Comparison of ENCODE assay signal across 20 cellular contexts in the genomic region with DNA sequence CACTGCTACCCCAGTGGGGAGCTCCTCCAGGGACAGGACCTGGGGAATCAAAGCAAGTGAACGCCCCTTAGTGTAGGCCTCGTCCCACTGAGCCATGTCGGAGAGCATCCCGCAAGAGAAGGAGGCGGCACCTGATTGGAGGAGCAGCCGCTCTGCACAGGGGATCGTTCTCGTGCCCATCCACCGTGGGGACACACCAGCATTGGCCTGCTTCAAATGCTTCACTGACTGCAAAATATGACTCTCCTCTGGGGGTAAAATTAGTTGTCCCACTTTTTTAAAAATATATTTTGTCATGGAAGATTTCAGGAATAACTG.
DNase-seq lines count a peak whose midpoint lies in the region; ATAC-seq and TF ChIP-seq lines count a peak whose summit lies in the region.
"Had no signal": no experiment of that assay in that cellular context is flagged by ENCODE, and none has a peak within 500 bp of the region (broad histone marks: within the 10 kb centered on the region; RNA-seq: fewer than 3 reads in every experiment).

No MANE protein-coding gene starts in this region.

- no peak overlapping the region for H3K27ac Mint-ChIP-seq in T-helper 17 cell

- H3K36me3 Mint-ChIP-seq in T-helper 17 cell (ENCODE audit: low read depth) = peaks cover 6% of the 10 kb centered on the region

- H4K20me1 ChIP-seq in BLaER1 treated with 17β-estradiol and CSF1 and Interleukin-3, amounts not matched to agents 10 nM and 100 nM = no peaks in the 10 kb centered on the region
- no peaks in the 10 kb centered on the region for H4K20me1 ChIP-seq in osteoblast (ENCODE audit: insufficient read depth, low read length)

- H3K79me2 ChIP-seq in osteoblast (ENCODE audit: insufficient read depth, low read length) = no peaks in the 10 kb centered on the region

- no peak overlapping the region for H3K4me3 Mint-ChIP-seq in T-helper 17 cell
- H3K4me3 Mint-ChIP-seq: CD4-positive, CD25-positive, alpha-beta regulatory T cell; CD8-positive, alpha-beta memory T cell had no signal

- peak overlapping the region in 2 of 11 experiments; percentile 2 to 37; a peak in 1 of 22 replicates for H3K27ac ChIP-seq in BLaER1 treated with 17β-estradiol and CSF1 and Interleukin-3, amounts not matched to agents 10 nM and 100 nM
- H3K27ac ChIP-seq in lower lobe of right lung (no peak overlapping the region), osteoblast (ENCODE audit: low read depth, low read length) (no peak overlapping the region)
- H3K27ac ChIP-seq: A549, C4-2B, GM23248 had no signal

- no peak overlapping the region for H3K9ac ChIP-seq in BLaER1 treated with 17β-estradiol and CSF1 and Interleukin-3, amounts not matched to agents 10 nM and 100 nM
- H3K9ac ChIP-seq: GM23248 had no signal

- no peak for TF ChIP-seq CTCF in lower lobe of right lung (IDR thresholded peaks at IDR 0.05)
- no peak for TF ChIP-seq CTCF in osteoblast (IDR thresholded peaks at IDR 0.05; ENCODE audit: extremely low read depth, low read depth, low read length)

- H3K36me3 ChIP-seq in BLaER1 treated with 17β-estradiol and CSF1 and Interleukin-3, amounts not matched to agents 10 nM and 100 nM = no peaks in the 10 kb centered on the region
- H3K36me3 ChIP-seq in lower lobe of right lung (peaks cover 16% of the 10 kb centered on the region), osteoblast (ENCODE audit: insufficient read depth, low read length) (no peaks in the 10 kb centered on the region)

- H3K4me1 Mint-ChIP-seq in T-helper 17 cell = peaks cover 4% of the 10 kb centered on the region
- H3K4me1 Mint-ChIP-seq: CD8-positive, alpha-beta memory T cell had no signal

- H3K27me3 ChIP-seq in BLaER1 treated with 17β-estradiol and CSF1 and Interleukin-3, amounts not matched to agents 10 nM and 100 nM = no peaks in the 10 kb centered on the region
- H3K27me3 ChIP-seq in lower lobe of right lung (ENCODE audit: low read depth) (no peaks in the 10 kb centered on the region), osteoblast (ENCODE audit: insufficient read depth, low read length) (peaks cover 3% of the 10 kb centered on the region)
- H3K27me3 ChIP-seq: BE2C had no signal

- H2AFZ ChIP-seq in osteoblast (ENCODE audit: low read length) = no peak overlapping the region
- H2AFZ ChIP-seq: GM23248 had no signal

- H3K4me2 ChIP-seq in BLaER1 treated with 17β-estradiol and CSF1 and Interleukin-3, amounts not matched to agents 10 nM and 100 nM = peak overlapping the region; percentile 40 to 78 (median 57)
- no peak overlapping the region for H3K4me2 ChIP-seq in osteoblast (ENCODE audit: insufficient read depth, low read length)
- H3K4me2 ChIP-seq: A549 had no signal

- H3K4me1 ChIP-seq in BLaER1 treated with 17β-estradiol and CSF1 and Interleukin-3, amounts not matched to agents 10 nM and 100 nM = peaks cover 14 to 23% (median 19%) of the 10 kb centered on the region in 10 experiments
- no peaks in the 10 kb centered on the region for H3K4me1 ChIP-seq in lower lobe of right lung
- H3K4me1 ChIP-seq in osteoblast (ENCODE audit: insufficient read depth, low read length) = no peaks in the 10 kb centered on the region
- H3K4me1 ChIP-seq: A549, BE2C had no signal

- intact Hi-C loops in lower lobe of right lung (cut with DNase I) = no loop called here

- H3K27me3 Mint-ChIP-seq in T-helper 17 cell = no peaks in the 10 kb centered on the region
- H3K27me3 Mint-ChIP-seq: CD4-positive, CD25-positive, alpha-beta regulatory T cell; CD8-positive, alpha-beta memory T cell had no signal

- H3K4me3 ChIP-seq in BLaER1 treated with 17β-estradiol and CSF1 and Interleukin-3, amounts not matched to agents 10 nM and 100 nM = no peak overlapping the region
- H3K4me3 ChIP-seq in lower lobe of right lung (no peak overlapping the region), osteoblast (ENCODE audit: insufficient read depth, low read length) (no peak overlapping the region)
- H3K4me3 ChIP-seq: A549, GM23248 had no signal

- ATAC-seq in lower lobe of right lung = no peak
- ATAC-seq in T-helper 17 cell = no peak
- ATAC-seq: A549 had no signal

- no peaks in the 10 kb centered on the region for H3K9me3 ChIP-seq in BLaER1 treated with 17β-estradiol and CSF1 and Interleukin-3, amounts not matched to agents 10 nM and 100 nM (replicated peaks in 1 of 11)
- no peaks in the 10 kb centered on the region for H3K9me3 ChIP-seq in lower lobe of right lung
- no peaks in the 10 kb centered on the region for H3K9me3 ChIP-seq in osteoblast (ENCODE audit: low read depth, low read length)
- no peaks in the 10 kb centered on the region for H3K9me3 ChIP-seq in T-helper 17 cell (ENCODE audit: control insufficient read depth, low read length, poor library complexity, severe bottlenecking)
- H3K9me3 ChIP-seq: A549, BE2C had no signal

- DNase-seq in lower lobe of right lung = peak; percentile 27
- peak; percentile 68 for DNase-seq in osteoblast (ENCODE audit: insufficient read length, low spot score, missing footprints)
- DNase-seq in NOMO-1 treated with dmso at 0.1 percent for 144 hours (lab: John Stamatoyannopoulos, UW; ENCODE audit: unreplicated experiment) = no peak
- DNase-seq in NCI-H510A treated with DMSO at 0.1 percent for 48 hours (lab: John Stamatoyannopoulos, UW) = no peak
- DNase-seq in T-helper 17 cell = no peak
- DNase-seq: 8988T; ACHN; BE2C; CD4-positive, CD25-positive, alpha-beta regulatory T cell; CD8-positive, alpha-beta memory T cell; DMS 273 treated with DMSO at 0.1 percent for 48 hours; DMS79; EL; GDM1; GM23248; H7; HCEC 1CT had no signal

Comparison
In these comparisons a context has a peak if more than half of its experiments do, and no peak if none do; other contexts are left out.
1. DNase-seq: peak in lower lobe of right lung (single experiment) and osteoblast (single experiment); none in NOMO-1 treated with dmso at 0.1 percent for 144 hours (single experiment), NCI-H510A treated with DMSO at 0.1 percent for 48 hours (single experiment) and T-helper 17 cell (0 of 3).